ENCODE assay signal across 8 cellular contexts in the genomic region with DNA sequence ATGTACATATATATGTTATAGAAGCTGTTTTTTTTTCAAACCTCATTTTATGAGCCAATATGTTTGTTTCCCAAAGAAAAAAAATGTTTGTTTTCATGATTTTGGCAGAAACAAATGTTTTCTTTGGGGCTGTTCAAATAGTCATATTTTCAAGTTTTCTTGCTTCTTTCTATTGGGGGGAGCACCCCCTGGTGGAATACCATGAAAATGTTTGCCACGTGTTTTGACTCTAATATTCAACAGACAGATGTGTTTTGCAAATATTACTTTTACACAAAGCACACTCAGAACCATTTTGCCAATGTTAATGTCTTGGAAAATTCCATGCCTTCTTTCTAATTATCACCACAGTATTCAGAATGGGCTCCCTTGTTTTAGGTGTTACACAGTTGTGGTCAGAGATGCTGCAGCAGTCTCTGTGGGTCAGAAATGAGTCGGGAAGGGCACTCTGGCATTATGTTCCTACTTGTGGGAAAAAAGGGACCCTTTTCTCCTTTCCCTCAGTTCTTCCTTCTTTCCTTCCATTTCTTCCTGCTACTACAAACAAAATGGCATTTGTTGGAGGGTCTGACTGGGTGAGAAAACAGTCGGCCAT.
DNase-seq lines count a peak whose midpoint lies in the region; ATAC-seq and TF ChIP-seq lines count a peak whose summit lies in the region.

No MANE protein-coding gene starts in this region.

- WGBS in testis, 2 donors: 66 to 74% methylated on average over 3 of the region's 3 CpGs

- H3K4me1 ChIP-seq in testis: peaks cover 5% of the 10 kb centered on the region

- TF ChIP-seq POLR2A in testis (IDR thresholded peaks at IDR 0.05): no peak

- H3K36me3 ChIP-seq in testis (ENCODE audit: low read depth, missing control alignments): no peaks in the 10 kb centered on the region

- intact Hi-C loops in testis (cut with DNase I; ENCODE audit: low total_unique reads): no loop called here

- DNase-seq in ELR (ENCODE audit: low read depth): peak; percentile 46
- peak; percentile 34 for DNase-seq in SK-N-DZ (ENCODE audit: low spot score)
- peak; percentile 4 for DNase-seq in germinal center (ENCODE audit: low spot score)
- DNase-seq in testis: peak; percentile 73
- DNase-seq in HK-2 (ENCODE audit: unreplicated experiment): no peak
- DNase-seq in cerebellum (ENCODE audit: low spot score): no peak

- TF ChIP-seq CTCF in testis (IDR thresholded peaks at IDR 0.05): peak; percentile 59 to 74 (median 68)

- no peak overlapping the region for H3K4me3 ChIP-seq in testis

- no peak overlapping the region for H3K27ac ChIP-seq in testis

- ATAC-seq in HG02678 (IDR thresholded peaks at IDR 0.05; ENCODE audit: unreplicated experiment) (peak; percentile 61), HG03457 (IDR thresholded peaks at IDR 0.05; ENCODE audit: unreplicated experiment) (no peak)

- no peaks in the 10 kb centered on the region for H3K9me3 ChIP-seq in testis

- no peaks in the 10 kb centered on the region for H3K27me3 ChIP-seq in testis

Comparison
In these comparisons a context has a peak if more than half of its experiments do, and no peak if none do; other contexts are left out.
1. DNase-seq: peak in ELR (single experiment), SK-N-DZ (single experiment), germinal center (single experiment) and testis (single experiment); none in HK-2 (single experiment) and cerebellum (single experiment).